In genomic region chr12:76031414-76032042, GRCh38 we compare ENCODE assay signal across 7 cellular contexts. TPM values are rescaled to one million over a fixed set of nuclear protein-coding genes. Genes with fewer than 3 reads are reported as not detected.
DNase-seq lines count a peak whose midpoint lies in the region; ATAC-seq, FAIRE-seq and TF ChIP-seq lines count a peak whose summit lies in the region.

PHLDA1 (minus strand) TSS chr12:76031776.

- no peaks in the 10 kb centered on the region for H3K27me3 ChIP-seq in astrocyte (ENCODE audit: insufficient read depth, low read length)

- no peak for FAIRE-seq in astrocyte (lab: Jason Lieb, UNC)

- peak within 1 kb of the TSS; percentile 83 for H3K4me3 ChIP-seq in astrocyte (ENCODE audit: insufficient read depth, low read depth, low read length)

- no peaks in the 10 kb centered on the region for H3K9me3 ChIP-seq in astrocyte (ENCODE audit: insufficient read depth, low read depth, low read length)

- no peaks in the 10 kb centered on the region for H3K9me3 Mint-ChIP-seq in astrocyte (ENCODE audit: unreplicated experiment)

- no peaks in the 10 kb centered on the region for H3K27me3 Mint-ChIP-seq in astrocyte (ENCODE audit: low read depth, unreplicated experiment)

- peaks cover 17% of the 10 kb centered on the region for H3K36me3 Mint-ChIP-seq in astrocyte (ENCODE audit: low read depth, unreplicated experiment)

- peak within 1 kb of the TSS; percentile 27 for H2AFZ ChIP-seq in astrocyte (ENCODE audit: low read depth, low read length)

- no peak for TF ChIP-seq CTCF in astrocyte (IDR thresholded peaks at IDR 0.05; ENCODE audit: insufficient read depth, low read depth, low read length)

- peaks cover 28% of the 10 kb centered on the region for H3K4me1 ChIP-seq in astrocyte (ENCODE audit: insufficient read depth, low read length)

- peaks cover 89% of the 10 kb centered on the region for H3K79me2 ChIP-seq in astrocyte (ENCODE audit: insufficient read depth, low read length)

- peak; percentile 81 to 82 for DNase-seq in NCI-H1930 (lab: John Stamatoyannopoulos, UW)
- DNase-seq in T-helper 22 cell (ENCODE audit: low read depth): peak; percentile 93
- peak; percentile 92 for DNase-seq in astrocyte (ENCODE audit: low read depth)
- peak; percentile 95 for DNase-seq in hepatic stellate cell (ENCODE audit: low spot score)
- DNase-seq in retina: peak; percentile 98

- H4K20me1 ChIP-seq in astrocyte (ENCODE audit: insufficient read depth, low read length): peaks cover 27% of the 10 kb centered on the region

- H3K27ac Mint-ChIP-seq in astrocyte (ENCODE audit: unreplicated experiment): peak within 1 kb of the TSS; percentile 95

- TF ChIP-seq POLR2A in GM18505 (IDR thresholded peaks at IDR 0.05; ENCODE audit: borderline replicate concordance, extremely low read depth, insufficient read depth, insufficient read length): peak; percentile 73

- peak within 1 kb of the TSS; percentile 97 for H3K4me3 Mint-ChIP-seq in astrocyte (ENCODE audit: unreplicated experiment)

- peak within 1 kb of the TSS; percentile 96 for H3K4me2 ChIP-seq in astrocyte (ENCODE audit: low read length)

- peak within 1 kb of the TSS; percentile 99 for H3K9ac ChIP-seq in astrocyte (ENCODE audit: low read length)

- peak within 1 kb of the TSS; percentile 89 for H3K27ac ChIP-seq in astrocyte (ENCODE audit: low read depth, low read length)

- peak; percentile 82 for ATAC-seq in GM18505 (IDR thresholded peaks at IDR 0.05; ENCODE audit: unreplicated experiment)
- peak; percentile 80 for ATAC-seq in HG02973 (IDR thresholded peaks at IDR 0.05; ENCODE audit: unreplicated experiment)

- peaks cover 19% of the 10 kb centered on the region for H3K36me3 ChIP-seq in astrocyte (ENCODE audit: insufficient read depth, low read length)

- H3K4me1 Mint-ChIP-seq in astrocyte (ENCODE audit: low read depth, unreplicated experiment): peaks cover 24% of the 10 kb centered on the region

RNA-seq across cellular contexts. Expression of gene PHLDA1, which starts in this region (rescaled TPM):
- 41.2 and 43.9 TPM in 2 replicates for total RNA-seq in astrocyte

Comparison
In these comparisons a context has a peak if more than half of its experiments do, and no peak if none do; other contexts are left out.
1. Peak in every context shown above with its lines: DNase-seq, ATAC-seq, H3K4me3 ChIP-seq and H3K27ac ChIP-seq.